In the genomic region with DNA sequence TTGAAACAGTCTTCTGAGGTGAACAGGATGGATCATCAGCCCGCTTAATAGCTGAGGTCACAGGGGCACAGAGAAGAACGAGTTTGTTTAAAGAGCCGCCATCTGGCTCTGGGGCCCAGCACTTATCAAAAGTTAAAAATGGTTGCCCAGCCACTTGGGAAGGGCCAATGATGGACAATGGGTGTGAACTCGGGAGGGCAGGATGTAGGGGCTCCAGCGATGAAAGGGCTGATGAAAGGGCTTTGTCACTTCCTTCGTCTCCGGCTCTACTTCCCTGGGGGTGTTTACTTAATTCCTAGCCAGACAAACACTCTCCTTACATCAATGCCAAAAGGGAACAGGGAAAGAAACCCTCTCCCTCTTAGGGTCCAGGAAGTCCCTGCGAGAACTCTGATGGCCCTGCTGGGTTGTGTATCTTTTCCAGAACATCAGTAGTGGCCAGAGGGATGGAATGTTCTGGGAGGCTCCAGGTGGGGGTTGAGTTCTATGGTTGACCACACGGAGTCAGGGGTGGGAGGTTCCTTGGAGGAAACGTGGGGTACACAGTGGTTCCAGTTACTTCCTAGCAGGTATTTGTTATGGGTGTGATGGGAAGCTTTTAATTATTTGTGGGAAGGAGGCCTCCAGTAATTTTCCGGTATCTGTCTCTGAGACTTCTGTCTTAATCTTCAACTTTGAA, we compare ENCODE assay signal across 21 cellular contexts. TPM values are rescaled to one million over a fixed set of nuclear protein-coding genes. Genes with fewer than 3 reads are reported as not detected.
DNase-seq lines count a peak whose midpoint lies in the region; ATAC-seq and TF ChIP-seq lines count a peak whose summit lies in the region.
"Had no signal": no experiment of that assay in that cellular context is flagged by ENCODE, and none has a peak within 500 bp of the region (broad histone marks: within the 10 kb centered on the region; RNA-seq: fewer than 3 reads in every experiment).

No MANE protein-coding gene starts in this region.

- TF ChIP-seq CTCF in left ventricle myocardium inferior (IDR thresholded peaks at IDR 0.05; ENCODE audit: borderline replicate concordance) (no peak), PC-3 (conservative IDR thresholded peaks at IDR 0.05; ENCODE audit: low read depth, low read length) (no peak), fibroblast of pulmonary artery (IDR thresholded peaks at IDR 0.05; ENCODE audit: low read length, missing control alignments) (no peak), upper lobe of left lung (IDR thresholded peaks at IDR 0.05) (no peak)

- peak; percentile 36 for DNase-seq in cardiac septum (ENCODE audit: low spot score)
- DNase-seq in left ventricle myocardium inferior, result no peak
- DNase-seq in PC-3, result peak; percentile 63
- DNase-seq in fibroblast of pulmonary artery (ENCODE audit: low read depth), result peak; percentile 38
- DNase-seq in upper lobe of left lung, result peak in 1 of 2 donors; percentile 27
- DNase-seq in NOMO-1 treated with dmso at 0.1 percent for 144 hours (lab: John Stamatoyannopoulos, UW; ENCODE audit: unreplicated experiment), result no peak
- DNase-seq in activated gamma-delta T cell treated with Interleukin-2 at 50 U/mL for 16 hours, result no peak
- no peak for DNase-seq in NCI-H1092 treated with DMSO at 0.1 percent for 48 hours (lab: John Stamatoyannopoulos, UW)
- DNase-seq: activated CD4-positive, CD25-positive, alpha-beta regulatory T cell; activated CD8-positive, alpha-beta T cell treated with anti-CD3 and anti-CD28 coated beads for 36 hours; activated T-cell treated with anti-CD3 and anti-CD28 coated beads, Interleukin-2, amount 50 U/mL, for 1 hour; HFFc6; Kasumi-1; left cardiac atrium; NCI-H1105 treated with DMSO at 0.1 percent for 48 hours; psoas muscle; stimulated activated CD4-positive, alpha-beta T cell treated with anti-CD3 and anti-CD28 coated beads, Interleukin-4, amount 100 ng/mL, for 24 hours; T1000 had no signal

- CTCF ChIA-PET in PC-3 (lab: Charles Lee), result no interaction called here

- H3K9me3 ChIP-seq in left ventricle myocardium inferior (replicated peaks) (peaks cover 5% of the 10 kb centered on the region), PC-3 (ENCODE audit: low read length) (no peaks in the 10 kb centered on the region), upper lobe of left lung (no peaks in the 10 kb centered on the region)
- H3K9me3 ChIP-seq: gastrocnemius medialis, psoas muscle had no signal

- H3K36me3 ChIP-seq in left ventricle myocardium inferior (no peaks in the 10 kb centered on the region), PC-3 (ENCODE audit: low read depth, low read length) (no peaks in the 10 kb centered on the region), upper lobe of left lung (no peaks in the 10 kb centered on the region)
- H3K36me3 ChIP-seq: gastrocnemius medialis had no signal

- no peaks in the 10 kb centered on the region for H3K9me2 ChIP-seq in PC-3 (replicated peaks; ENCODE audit: low read length)

- H3K27ac ChIP-seq in left ventricle myocardium inferior (replicated peaks), result no peak overlapping the region
- H3K27ac ChIP-seq in PC-3 (ENCODE audit: low read length), result no peak overlapping the region
- peak overlapping the region in 3 of 4 donors; percentile 39 to 82 (median 79) for H3K27ac ChIP-seq in upper lobe of left lung
- H3K27ac ChIP-seq: gastrocnemius medialis, psoas muscle, SK-N-MC had no signal

- peak overlapping the region; percentile 26 for H2AFZ ChIP-seq in PC-3 (ENCODE audit: low read length)

- no peak for TF ChIP-seq POLR2A in upper lobe of left lung (IDR thresholded peaks at IDR 0.05)

- peak in 2 of 4 donors; percentile 32 to 51 for TF ChIP-seq EP300 in upper lobe of left lung (IDR thresholded peaks at IDR 0.05)

- WGBS in upper lobe of left lung, 2 donors, result 54 to 65% methylated on average over 11 of the region's 11 CpGs

- no peak overlapping the region for H3K9ac ChIP-seq in PC-3 (ENCODE audit: low read length)

- intact Hi-C loops in cardiac septum (cut with DNase I), result no loop called here
- intact Hi-C loops in left ventricle myocardium inferior (cut with micrococcal nuclease), result no loop called here
- intact Hi-C loops in PC-3 (cut with micrococcal nuclease), result no loop called here

- POLR2A ChIA-PET in PC-3 (lab: Charles Lee; ENCODE audit: unreplicated experiment), result no interaction called here

- H4K20me1 ChIP-seq in PC-3 (ENCODE audit: low read length), result no peaks in the 10 kb centered on the region

- ATAC-seq in PC-3, result peak; percentile 93
- peak in 1 of 2 donors; percentile 24 for ATAC-seq in upper lobe of left lung (ENCODE audit: low FRiP score in 2 of 2)
- ATAC-seq: activated CD8-positive, alpha-beta T cell treated with anti-CD3 and anti-CD28 coated beads for 36 hours; gastrocnemius medialis; left cardiac atrium; psoas muscle had no signal

- H3F3A ChIP-seq in PC-3 (ENCODE audit: low read length, unreplicated experiment), result no peaks in the 10 kb centered on the region

- BruUV-seq in PC-3 (replicated peaks; lab: Mats Ljungman, UMichigan), result no TSS peak

- no peaks in the 10 kb centered on the region for H3K79me2 ChIP-seq in PC-3 (ENCODE audit: low read length)

- H3K4me1 ChIP-seq in left ventricle myocardium inferior (no peaks in the 10 kb centered on the region), PC-3 (ENCODE audit: insufficient read depth, low read length) (peaks cover 9% of the 10 kb centered on the region), upper lobe of left lung (peaks cover 0 to 19% (median 12%) of the 10 kb centered on the region in 4 donors)
- H3K4me1 ChIP-seq: gastrocnemius medialis, psoas muscle had no signal

- H3K4me3 ChIP-seq in left ventricle myocardium inferior (no peak overlapping the region), PC-3 (ENCODE audit: low read length) (no peak overlapping the region), fibroblast of pulmonary artery (replicated peaks; ENCODE audit: low read depth, low read length) (no peak overlapping the region), upper lobe of left lung (no peak overlapping the region)
- H3K4me3 ChIP-seq: gastrocnemius medialis, psoas muscle, SK-N-MC, smooth muscle cell had no signal

- H3K4me2 ChIP-seq in PC-3 (ENCODE audit: low read length), result 0 out of 2 replicates have a peak overlapping the region, but pooled peaks have one; percentile 4
- H3K4me2 ChIP-seq: smooth muscle cell had no signal

- no peaks in the 10 kb centered on the region for H3K27me3 ChIP-seq in left ventricle myocardium inferior (ENCODE audit: low read depth)
- H3K27me3 ChIP-seq in PC-3 (ENCODE audit: low read length), result no peaks in the 10 kb centered on the region
- no peaks in the 10 kb centered on the region for H3K27me3 ChIP-seq in upper lobe of left lung
- H3K27me3 ChIP-seq: gastrocnemius medialis had no signal

RNA-seq across cellular contexts. Expression of a gene that starts 9.0 kb away (rescaled TPM):
- 6.3 TPM for total RNA-seq in cardiac septum
- 8.7 TPM for total RNA-seq in left ventricle myocardium inferior
- 0.66 and 2.0 TPM in 2 replicates for total RNA-seq in PC-3 (2014; rRNA removed)
- total RNA-seq in upper lobe of left lung, result 100 to 1,000 TPM in 2 of 6 donors, 10 to 100 TPM in 4; 56.7 to 130 (median 79.8) TPM
- total RNA-seq: HFFc6 had no signal

Comparison
In these comparisons a context has a peak if more than half of its experiments do, and no peak if none do; other contexts are left out.
1. DNase-seq: peak in cardiac septum (single experiment), PC-3 (single experiment) and fibroblast of pulmonary artery (single experiment); none in left ventricle myocardium inferior (single experiment), NOMO-1 treated with dmso at 0.1 percent for 144 hours (single experiment), activated gamma-delta T cell treated with Interleukin-2 at 50 U/mL for 16 hours (single experiment) and NCI-H1092 treated with DMSO at 0.1 percent for 48 hours (single experiment).
2. H3K27ac ChIP-seq: peak in upper lobe of left lung (3 of 4); none in left ventricle myocardium inferior (single experiment) and PC-3 (single experiment).